9 cellular contexts compared by ENCODE assay signal in the genomic region with DNA sequence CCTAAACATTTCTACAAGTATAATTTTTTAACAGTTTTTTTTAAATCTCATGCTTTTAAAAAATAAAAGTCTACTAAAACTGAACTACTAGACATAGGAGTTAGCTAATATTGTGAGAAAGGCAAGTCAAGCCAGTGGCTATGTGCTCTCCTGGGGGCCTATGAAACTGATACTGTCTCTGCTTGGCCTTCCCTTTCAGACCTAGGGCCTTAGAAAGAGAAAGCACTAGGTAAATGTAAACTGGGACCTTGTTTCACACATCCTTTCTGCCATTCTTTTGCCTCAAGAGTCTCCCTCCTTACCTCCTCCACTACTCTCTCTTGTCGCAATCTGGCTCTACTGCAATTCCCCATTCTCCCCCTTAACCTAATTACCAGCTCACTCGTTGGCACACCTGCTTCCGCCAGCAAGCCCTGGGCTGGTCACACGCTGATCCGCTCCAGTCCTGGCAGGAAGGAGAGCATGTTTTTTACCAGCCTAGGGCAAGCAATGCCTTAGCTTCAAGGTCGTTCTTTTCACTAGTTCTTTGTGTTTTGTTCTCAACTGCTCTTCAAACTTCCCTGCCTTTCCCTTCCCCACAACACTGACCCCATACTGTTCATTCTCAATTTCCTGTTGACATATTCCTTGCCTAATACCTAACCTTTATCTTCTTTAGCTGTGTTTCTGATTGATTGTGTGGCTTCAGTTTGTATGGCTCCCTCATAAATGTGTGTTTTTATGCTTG. TPM values are rescaled to one million over a fixed set of nuclear protein-coding genes. Genes with fewer than 3 reads are reported as not detected.
DNase-seq lines count a peak whose midpoint lies in the region; ATAC-seq, FAIRE-seq and TF ChIP-seq lines count a peak whose summit lies in the region.
"Had no signal": no experiment of that assay in that cellular context is flagged by ENCODE, and none has a peak within 500 bp of the region (broad histone marks: within the 10 kb centered on the region; RNA-seq: fewer than 3 reads in every experiment).

No MANE protein-coding gene starts in this region.

- H3K9me3 ChIP-seq in pancreas, result no peaks in the 10 kb centered on the region
- no peaks in the 10 kb centered on the region for H3K9me3 ChIP-seq in ovary

- peak overlapping the region; percentile 65 to 86 (median 79) for H3K27ac ChIP-seq in pancreas
- H3K27ac ChIP-seq in ovary, result no peak overlapping the region
- H3K27ac ChIP-seq: BLaER1 treated with 17β-estradiol and CSF1 and Interleukin-3, amounts not matched to agents 10 nM and 100 nM had no signal

- H3K4me3 ChIP-seq in pancreas, result peak overlapping the region in 1 of 4 donors; percentile 4
- no peak overlapping the region for H3K4me3 ChIP-seq in ovary
- H3K4me3 ChIP-seq: BLaER1 treated with 17β-estradiol and CSF1 and Interleukin-3, amounts not matched to agents 10 nM and 100 nM had no signal

- H3K4me1 ChIP-seq in pancreas, result peaks cover 13 to 28% (median 17%) of the 10 kb centered on the region in 3 donors
- H3K4me1 ChIP-seq in ovary (ENCODE audit: insufficient read depth), result peaks cover 8% of the 10 kb centered on the region

- DNase-seq in D721Med (ENCODE audit: insufficient read length, low spot score), result no peak
- DNase-seq in cerebellum (ENCODE audit: low spot score), result peak; percentile 12
- DNase-seq in pancreas, result peak; percentile 68 to 81 (median 76)
- no peak for DNase-seq in ovary
- no peak for DNase-seq in activated naive CD4-positive, alpha-beta T cell treated with anti-CD3 and anti-CD28 coated beads, Interleukin-2, amount 50 U/mL, for 16 hours
- no peak for DNase-seq in posterior vena cava (ENCODE audit: low spot score)

- FAIRE-seq in D721Med (lab: Jason Lieb, UNC) (peak; percentile 76), pancreas (lab: Jason Lieb, UNC) (no peak)

- TF ChIP-seq CTCF in D721Med (IDR thresholded peaks at IDR 0.05; ENCODE audit: insufficient read depth, missing control alignments) (no peak), pancreas (IDR thresholded peaks at IDR 0.05) (no peak), ovary (IDR thresholded peaks at IDR 0.05) (no peak)

- ATAC-seq in GM21381 (IDR thresholded peaks at IDR 0.05; ENCODE audit: unreplicated experiment) (peak; percentile 100), HG03469 (IDR thresholded peaks at IDR 0.05; ENCODE audit: unreplicated experiment) (peak; percentile 98), pancreas (peak; percentile 93 to 97 (median 95))

- TF ChIP-seq EP300 in ovary (IDR thresholded peaks at IDR 0.05), result no peak

- no peaks in the 10 kb centered on the region for H3K27me3 ChIP-seq in pancreas
- no peaks in the 10 kb centered on the region for H3K27me3 ChIP-seq in ovary
- H3K27me3 ChIP-seq: BLaER1 treated with 17β-estradiol and CSF1 and Interleukin-3, amounts not matched to agents 10 nM and 100 nM had no signal

- intact Hi-C loops in pancreas (cut with DNase I) (no loop called here), ovary (cut with DNase I) (no loop called here), posterior vena cava (cut with DNase I) (no loop called here)

- no peak for TF ChIP-seq POLR2A in ovary (IDR thresholded peaks at IDR 0.05)

- 11 to 12% methylated on average over 6 of the region's 6 CpGs for WGBS in pancreas, 2 donors
- 59 to 80% (median 64%) methylated on average over 6 of the region's 6 CpGs for WGBS in ovary, 3 donors

- H3K36me3 ChIP-seq in pancreas (no peaks in the 10 kb centered on the region), ovary (no peaks in the 10 kb centered on the region)

RNA-seq across cellular contexts. Expression of gene TBC1D4, which starts 23.1 kb away (rescaled TPM):
- 20.2 TPM for total RNA-seq in cerebellum
- 10 to 100 TPM in 4 of 6 donors, 1 to 10 TPM in 2; 8.2 to 19.7 (median 10.5) TPM for total RNA-seq in pancreas
- 10 to 100 TPM in 1 of 2 donors, 1 to 10 TPM in 1; 9.4 to 18.4 TPM for polyA plus RNA-seq in pancreas
- total RNA-seq in ovary, result 10 to 100 TPM; 37.4 to 91.3 (median 53.5) TPM
- polyA plus RNA-seq in ovary, result 10 to 100 TPM; 26.2 to 29.7 TPM
- 10 to 100 TPM; 14.9 to 20.3 TPM for total RNA-seq in posterior vena cava

Comparison
In these comparisons a context has a peak if more than half of its experiments do, and no peak if none do; other contexts are left out.
1. DNase-seq: peak in cerebellum (single experiment) and pancreas (6 of 6); none in D721Med (single experiment), ovary (0 of 5), activated naive CD4-positive, alpha-beta T cell treated with anti-CD3 and anti-CD28 coated beads, Interleukin-2, amount 50 U/mL, for 16 hours (single experiment) and posterior vena cava (single experiment).
2. H3K27ac ChIP-seq: peak in pancreas (4 of 4); none in ovary (0 of 2).
3. Peak in every context shown above with its lines, with median percentiles within 50 percentile points of each other: ATAC-seq.